Comparison of ENCODE assay signal across 1 cellular context in genomic region chr14:24959791-24960331, GRCh38.
TF ChIP-seq lines count a peak whose summit lies in the region.

No MANE protein-coding gene starts in this region.

TF ChIP-seq in HepG2, 621 proteins besides CTCF, POLR2A, EP300 and RAD21 (continued from another document and continues in another):
- TF ChIP-seq, protein P1, sequence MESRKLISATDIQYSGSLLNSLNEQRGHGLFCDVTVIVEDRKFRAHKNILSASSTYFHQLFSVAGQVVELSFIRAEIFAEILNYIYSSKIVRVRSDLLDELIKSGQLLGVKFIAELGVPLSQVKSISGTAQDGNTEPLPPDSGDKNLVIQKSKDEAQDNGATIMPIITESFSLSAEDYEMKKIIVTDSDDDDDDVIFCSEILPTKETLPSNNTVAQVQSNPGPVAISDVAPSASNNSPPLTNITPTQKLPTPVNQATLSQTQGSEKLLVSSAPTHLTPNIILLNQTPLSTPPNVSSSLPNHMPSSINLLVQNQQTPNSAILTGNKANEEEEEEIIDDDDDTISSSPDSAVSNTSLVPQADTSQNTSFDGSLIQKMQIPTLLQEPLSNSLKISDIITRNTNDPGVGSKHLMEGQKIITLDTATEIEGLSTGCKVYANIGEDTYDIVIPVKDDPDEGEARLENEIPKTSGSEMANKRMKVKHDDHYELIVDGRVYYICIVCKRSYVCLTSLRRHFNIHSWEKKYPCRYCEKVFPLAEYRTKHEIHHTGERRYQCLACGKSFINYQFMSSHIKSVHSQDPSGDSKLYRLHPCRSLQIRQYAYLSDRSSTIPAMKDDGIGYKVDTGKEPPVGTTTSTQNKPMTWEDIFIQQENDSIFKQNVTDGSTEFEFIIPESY (CRISPR knock-in tag; IDR thresholded peaks at IDR 0.05), result no peak
- TF ChIP-seq HMGXB4 (CRISPR knock-in tag; IDR thresholded peaks at IDR 0.05; ENCODE audit: borderline replicate concordance in 1 of 2, low read depth in 1 of 2) (0 out of 4 replicates have a peak, but pooled peaks of 1 of the 2 experiments have one; percentile 29), ZNF350 (CRISPR knock-in tag; IDR thresholded peaks at IDR 0.05; ENCODE audit: borderline replicate concordance, low read depth) (0 out of 2 replicates have a peak, but pooled peaks have one; percentile 56), ZNF280D (CRISPR knock-in tag; IDR thresholded peaks at IDR 0.05) (peak; percentile 85; the same call in 1 of the 2 replicates), IKZF4 (CRISPR knock-in tag; IDR thresholded peaks at IDR 0.05; ENCODE audit: borderline replicate concordance, low read depth, not compliant biosample characterization) (peak; percentile 33), NR1H2 (CRISPR knock-in tag; IDR thresholded peaks at IDR 0.05; ENCODE audit: borderline replicate concordance, low read depth) (no peak), IKZF5 (CRISPR knock-in tag; IDR thresholded peaks at IDR 0.05) (no peak), HOXA5 (CRISPR knock-in tag; IDR thresholded peaks at IDR 0.05) (no peak), SRSF1 (optimal IDR thresholded peaks at IDR 0.05; ENCODE audit: low read depth, low read length) (no peak), ZNF589 (CRISPR knock-in tag; conservative IDR thresholded peaks at IDR 0.05) (no peak), LCORL (IDR thresholded peaks at IDR 0.05) (no peak), LCORL (CRISPR knock-in tag; IDR thresholded peaks at IDR 0.05) (peak; percentile 73; the same call in 1 of the 2 replicates), SCMH1 (CRISPR knock-in tag; IDR thresholded peaks at IDR 0.05; ENCODE audit: borderline replicate concordance) (no peak), HMG20B (CRISPR knock-in tag; conservative IDR thresholded peaks at IDR 0.05) (0 out of 2 replicates have a peak, but pooled peaks have one; percentile 47), HHEX (CRISPR knock-in tag; IDR thresholded peaks at IDR 0.05) (peak; percentile 40; the same call in 1 of the 2 replicates), SP5 (CRISPR knock-in tag; IDR thresholded peaks at IDR 0.05; ENCODE audit: borderline replicate concordance, low read depth) (no peak), RARA (CRISPR knock-in tag; IDR thresholded peaks at IDR 0.05) (peak; percentile 71; the same call in 1 of the 2 replicates), SAFB2 (CRISPR knock-in tag; IDR thresholded peaks at IDR 0.05; ENCODE audit: borderline replicate concordance, low read depth) (no peak), ZSCAN31 (CRISPR knock-in tag; IDR thresholded peaks at IDR 0.05; ENCODE audit: low read depth) (peak; percentile 42; the same call in 1 of the 2 replicates), ZNF441 (CRISPR knock-in tag; IDR thresholded peaks at IDR 0.05; ENCODE audit: borderline replicate concordance) (no peak), ZNF501 (CRISPR knock-in tag; IDR thresholded peaks at IDR 0.05) (no peak), POGZ (CRISPR knock-in tag; IDR thresholded peaks at IDR 0.05) (peak; percentile 48; the same call in 1 of the 2 replicates), GMEB2 (CRISPR knock-in tag; IDR thresholded peaks at IDR 0.05; ENCODE audit: low read depth) (no peak), MATR3 (CRISPR knock-in tag; IDR thresholded peaks at IDR 0.05) (no peak), THYN1 (CRISPR knock-in tag; IDR thresholded peaks at IDR 0.05; ENCODE audit: borderline replicate concordance, low read depth) (no peak), PHF8 (CRISPR knock-in tag; IDR thresholded peaks at IDR 0.05) (no peak), REXO4 (CRISPR knock-in tag; IDR thresholded peaks at IDR 0.05; ENCODE audit: borderline replicate concordance) (no peak), BORCS8-MEF2B (CRISPR knock-in tag; IDR thresholded peaks at IDR 0.05) (no peak), ZNF720 (CRISPR knock-in tag; IDR thresholded peaks at IDR 0.05) (no peak), GTF2F1 (IDR thresholded peaks at IDR 0.05; ENCODE audit: low read length) (no peak), KLF12 (CRISPR knock-in tag; IDR thresholded peaks at IDR 0.05; ENCODE audit: borderline replicate concordance) (no peak), ZFP41 (CRISPR knock-in tag; IDR thresholded peaks at IDR 0.05; ENCODE audit: borderline replicate concordance) (no peak), TCF7 (IDR thresholded peaks at IDR 0.05; ENCODE audit: low read depth) (no peak), ZNF205 (CRISPR knock-in tag; IDR thresholded peaks at IDR 0.05) (peak; percentile 41; the same call in 1 of the 2 replicates), KAT8 (CRISPR knock-in tag; IDR thresholded peaks at IDR 0.05) (peak; percentile 64; the same call in 1 of the 2 replicates), TMF1 (CRISPR knock-in tag; IDR thresholded peaks at IDR 0.05; ENCODE audit: low read depth) (no peak), HOXA9 (CRISPR knock-in tag; IDR thresholded peaks at IDR 0.05; ENCODE audit: borderline replicate concordance) (no peak), TBL1XR1 (IDR thresholded peaks at IDR 0.05; ENCODE audit: borderline replicate concordance, low read length, partially characterized antibody) (no peak), ADNP (CRISPR knock-in tag; IDR thresholded peaks at IDR 0.05) (no peak), RBM22 (optimal IDR thresholded peaks at IDR 0.05; ENCODE audit: low read length) (no peak), RBAK (CRISPR knock-in tag; IDR thresholded peaks at IDR 0.05) (no peak)
- TF ChIP-seq, protein P2, sequence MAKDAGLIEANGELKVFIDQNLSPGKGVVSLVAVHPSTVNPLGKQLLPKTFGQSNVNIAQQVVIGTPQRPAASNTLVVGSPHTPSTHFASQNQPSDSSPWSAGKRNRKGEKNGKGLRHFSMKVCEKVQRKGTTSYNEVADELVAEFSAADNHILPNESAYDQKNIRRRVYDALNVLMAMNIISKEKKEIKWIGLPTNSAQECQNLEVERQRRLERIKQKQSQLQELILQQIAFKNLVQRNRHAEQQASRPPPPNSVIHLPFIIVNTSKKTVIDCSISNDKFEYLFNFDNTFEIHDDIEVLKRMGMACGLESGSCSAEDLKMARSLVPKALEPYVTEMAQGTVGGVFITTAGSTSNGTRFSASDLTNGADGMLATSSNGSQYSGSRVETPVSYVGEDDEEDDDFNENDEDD (CRISPR knock-in tag; IDR thresholded peaks at IDR 0.05; ENCODE audit: borderline replicate concordance), result no peak; the same call in 1 of the 2 replicates
- TF ChIP-seq, protein P3, sequence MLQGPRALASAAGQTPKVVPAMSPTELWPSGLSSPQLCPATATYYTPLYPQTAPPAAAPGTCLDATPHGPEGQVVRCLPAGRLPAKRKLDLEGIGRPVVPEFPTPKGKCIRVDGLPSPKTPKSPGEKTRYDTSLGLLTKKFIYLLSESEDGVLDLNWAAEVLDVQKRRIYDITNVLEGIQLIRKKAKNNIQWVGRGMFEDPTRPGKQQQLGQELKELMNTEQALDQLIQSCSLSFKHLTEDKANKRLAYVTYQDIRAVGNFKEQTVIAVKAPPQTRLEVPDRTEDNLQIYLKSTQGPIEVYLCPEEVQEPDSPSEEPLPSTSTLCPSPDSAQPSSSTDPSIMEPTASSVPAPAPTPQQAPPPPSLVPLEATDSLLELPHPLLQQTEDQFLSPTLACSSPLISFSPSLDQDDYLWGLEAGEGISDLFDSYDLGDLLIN (CRISPR knock-in tag; IDR thresholded peaks at IDR 0.05; ENCODE audit: borderline replicate concordance), result no peak
- TF ChIP-seq, protein P4, sequence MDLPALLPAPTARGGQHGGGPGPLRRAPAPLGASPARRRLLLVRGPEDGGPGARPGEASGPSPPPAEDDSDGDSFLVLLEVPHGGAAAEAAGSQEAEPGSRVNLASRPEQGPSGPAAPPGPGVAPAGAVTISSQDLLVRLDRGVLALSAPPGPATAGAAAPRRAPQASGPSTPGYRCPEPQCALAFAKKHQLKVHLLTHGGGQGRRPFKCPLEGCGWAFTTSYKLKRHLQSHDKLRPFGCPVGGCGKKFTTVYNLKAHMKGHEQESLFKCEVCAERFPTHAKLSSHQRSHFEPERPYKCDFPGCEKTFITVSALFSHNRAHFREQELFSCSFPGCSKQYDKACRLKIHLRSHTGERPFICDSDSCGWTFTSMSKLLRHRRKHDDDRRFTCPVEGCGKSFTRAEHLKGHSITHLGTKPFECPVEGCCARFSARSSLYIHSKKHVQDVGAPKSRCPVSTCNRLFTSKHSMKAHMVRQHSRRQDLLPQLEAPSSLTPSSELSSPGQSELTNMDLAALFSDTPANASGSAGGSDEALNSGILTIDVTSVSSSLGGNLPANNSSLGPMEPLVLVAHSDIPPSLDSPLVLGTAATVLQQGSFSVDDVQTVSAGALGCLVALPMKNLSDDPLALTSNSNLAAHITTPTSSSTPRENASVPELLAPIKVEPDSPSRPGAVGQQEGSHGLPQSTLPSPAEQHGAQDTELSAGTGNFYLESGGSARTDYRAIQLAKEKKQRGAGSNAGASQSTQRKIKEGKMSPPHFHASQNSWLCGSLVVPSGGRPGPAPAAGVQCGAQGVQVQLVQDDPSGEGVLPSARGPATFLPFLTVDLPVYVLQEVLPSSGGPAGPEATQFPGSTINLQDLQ (CRISPR knock-in tag; IDR thresholded peaks at IDR 0.05), result no peak
- TF ChIP-seq, protein P5, sequence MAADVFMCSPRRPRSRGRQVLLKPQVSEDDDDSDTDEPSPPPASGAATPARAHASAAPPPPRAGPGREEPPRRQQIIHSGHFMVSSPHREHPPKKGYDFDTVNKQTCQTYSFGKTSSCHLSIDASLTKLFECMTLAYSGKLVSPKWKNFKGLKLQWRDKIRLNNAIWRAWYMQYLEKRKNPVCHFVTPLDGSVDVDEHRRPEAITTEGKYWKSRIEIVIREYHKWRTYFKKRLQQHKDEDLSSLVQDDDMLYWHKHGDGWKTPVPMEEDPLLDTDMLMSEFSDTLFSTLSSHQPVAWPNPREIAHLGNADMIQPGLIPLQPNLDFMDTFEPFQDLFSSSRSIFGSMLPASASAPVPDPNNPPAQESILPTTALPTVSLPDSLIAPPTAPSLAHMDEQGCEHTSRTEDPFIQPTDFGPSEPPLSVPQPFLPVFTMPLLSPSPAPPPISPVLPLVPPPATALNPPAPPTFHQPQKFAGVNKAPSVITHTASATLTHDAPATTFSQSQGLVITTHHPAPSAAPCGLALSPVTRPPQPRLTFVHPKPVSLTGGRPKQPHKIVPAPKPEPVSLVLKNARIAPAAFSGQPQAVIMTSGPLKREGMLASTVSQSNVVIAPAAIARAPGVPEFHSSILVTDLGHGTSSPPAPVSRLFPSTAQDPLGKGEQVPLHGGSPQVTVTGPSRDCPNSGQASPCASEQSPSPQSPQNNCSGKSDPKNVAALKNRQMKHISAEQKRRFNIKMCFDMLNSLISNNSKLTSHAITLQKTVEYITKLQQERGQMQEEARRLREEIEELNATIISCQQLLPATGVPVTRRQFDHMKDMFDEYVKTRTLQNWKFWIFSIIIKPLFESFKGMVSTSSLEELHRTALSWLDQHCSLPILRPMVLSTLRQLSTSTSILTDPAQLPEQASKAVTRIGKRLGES (CRISPR knock-in tag; IDR thresholded peaks at IDR 0.05; ENCODE audit: borderline replicate concordance), result no peak
